Comparison of ENCODE assay signal across 7 cellular contexts in the genomic region with DNA sequence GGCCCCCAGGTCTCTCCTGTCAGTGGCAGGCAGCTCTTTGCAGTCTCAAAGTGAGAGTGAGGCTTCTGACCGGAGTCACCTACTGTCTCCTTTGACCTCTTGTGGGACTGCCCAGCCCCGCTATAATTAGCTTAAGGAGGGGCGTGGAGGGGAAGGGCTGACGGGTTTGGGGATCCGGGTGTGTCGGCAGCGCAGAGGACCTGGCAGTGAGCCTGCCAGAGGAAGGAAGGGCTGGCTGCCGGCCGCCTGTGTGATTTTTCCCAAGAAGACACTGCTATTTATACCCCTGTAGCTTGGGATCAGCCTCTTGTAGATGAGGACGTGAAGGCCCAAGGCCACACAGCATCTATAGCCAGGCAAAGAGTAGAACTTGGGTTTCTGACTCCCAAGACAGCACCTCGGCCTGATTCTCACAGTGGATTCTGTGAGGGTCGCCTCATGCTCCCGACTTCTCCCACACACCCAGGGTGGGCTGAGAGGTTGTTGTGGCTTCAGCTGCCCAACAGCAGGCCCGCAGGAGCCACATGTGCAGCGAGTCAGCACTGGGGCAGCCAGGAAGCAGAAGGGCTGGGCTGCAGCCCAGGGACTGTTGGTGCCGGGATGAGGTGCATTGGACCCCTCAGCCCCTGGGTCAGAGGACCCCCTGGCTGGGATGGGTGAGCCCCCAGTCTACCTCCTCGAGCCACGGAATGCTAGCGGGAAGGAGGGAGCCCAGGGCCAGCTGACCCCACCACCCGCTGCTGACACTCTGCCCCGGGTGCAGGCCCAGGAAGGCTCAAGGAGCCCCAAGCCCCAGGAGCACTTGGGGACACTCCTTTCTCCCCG.
DNase-seq lines count a peak whose midpoint lies in the region; ATAC-seq and TF ChIP-seq lines count a peak whose summit lies in the region.
"Not testable (repeated sequence)": the region's sequence is repeated elsewhere in the genome, so short reads cannot be mapped to it uniquely, and the experiment has no call there.

No MANE protein-coding gene starts in this region.

- WGBS in esophagus squamous epithelium, 2 donors = 0% methylated on average over 1 of the region's 22 CpGs; no CpG with 5 or more reads in 1 of the 2 donors
- no CpG with 5 or more reads among the region's 22 CpGs for WGBS in right lobe of liver (ENCODE audit: insufficient coverage, low coverage, low lambda C conversion rate, missing lambda C conversion rate)
- 17% methylated on average over 1 of the region's 22 CpGs; no CpG with 5 or more reads in 1 of the 2 donors for WGBS in upper lobe of left lung, 2 donors

- H2AFZ ChIP-seq in parathyroid adenoma = peak overlapping the region; percentile 28

- not testable (repeated sequence) for H3K79me2 ChIP-seq in parathyroid adenoma

- DNase-seq in esophagus squamous epithelium (lab: John Stamatoyannopoulos, UW); left cardiac atrium; upper lobe of left lung: not testable (repeated sequence)
- peak in 1 of 3 donors; percentile 1 for DNase-seq in right lobe of liver

- not testable (repeated sequence) for H3K9me3 ChIP-seq in esophagus squamous epithelium; right lobe of liver; parathyroid adenoma (ENCODE audit: control insufficient read depth, low read length); skeletal muscle satellite cell (replicated peaks; ENCODE audit: low read length); upper lobe of left lung

- not testable (repeated sequence) for H3K36me3 ChIP-seq in esophagus squamous epithelium; right lobe of liver; parathyroid adenoma (ENCODE audit: control insufficient read depth, insufficient read depth, low read length); skeletal muscle satellite cell (ENCODE audit: insufficient read depth, low read length); upper lobe of left lung

- H3K27me3 ChIP-seq in esophagus squamous epithelium; right lobe of liver; parathyroid adenoma (ENCODE audit: control insufficient read depth, insufficient read depth, low read length); skeletal muscle satellite cell (ENCODE audit: control insufficient read depth, insufficient read depth, low read length); upper lobe of left lung: not testable (repeated sequence)

- ATAC-seq in SK-N-SH treated with all-trans-retinoic acid at 6 μM for 48 hours (peak; percentile 48), left cardiac atrium (peak; percentile 51 to 65), right lobe of liver (peak; percentile 8 to 39 (median 26)), upper lobe of left lung (ENCODE audit: low FRiP score in 2 of 2) (peak; percentile 5 to 22)

- TF ChIP-seq POLR2A in esophagus squamous epithelium (IDR thresholded peaks at IDR 0.05); right lobe of liver (IDR thresholded peaks at IDR 0.05); upper lobe of left lung (IDR thresholded peaks at IDR 0.05): not testable (repeated sequence)

- TF ChIP-seq EP300 in upper lobe of left lung (IDR thresholded peaks at IDR 0.05) = not testable (repeated sequence)

- H3K4me1 ChIP-seq in esophagus squamous epithelium (peaks cover 11 to 40% (median 15%) of the 10 kb centered on the region in 3 donors), skeletal muscle satellite cell (ENCODE audit: control insufficient read depth, insufficient read depth, low read length) (peaks cover 19% of the 10 kb centered on the region), upper lobe of left lung (peaks cover 11 to 16% (median 14%) of the 10 kb centered on the region in 4 donors)
- H3K4me1 ChIP-seq in right lobe of liver, parathyroid adenoma: not testable (repeated sequence)

- TF ChIP-seq CTCF in esophagus squamous epithelium (IDR thresholded peaks at IDR 0.05); right lobe of liver (IDR thresholded peaks at IDR 0.05); parathyroid adenoma (IDR thresholded peaks at IDR 0.05); upper lobe of left lung (IDR thresholded peaks at IDR 0.05): not testable (repeated sequence)

- intact Hi-C loops in esophagus squamous epithelium (cut with DNase I); left cardiac atrium (cut with DNase I); right lobe of liver (cut with DNase I): not testable (repeated sequence)

- H3K27ac ChIP-seq in esophagus squamous epithelium (peak overlapping the region in 3 of 4 donors; percentile 16 to 58 (median 48)), upper lobe of left lung (peak overlapping the region in 2 of 4 donors; percentile 49 to 57)
- not testable (repeated sequence) for H3K27ac ChIP-seq in right lobe of liver, parathyroid adenoma

- H3K4me3 ChIP-seq in esophagus squamous epithelium; right lobe of liver; parathyroid adenoma (ENCODE audit: low read depth, low read length); upper lobe of left lung: not testable (repeated sequence)
- peak overlapping the region; percentile 45 for H3K4me3 ChIP-seq in skeletal muscle satellite cell (ENCODE audit: low read length)

- not testable (repeated sequence) for H3K9ac ChIP-seq in parathyroid adenoma; skeletal muscle satellite cell (ENCODE audit: low read depth, low read length)

- H3K4me2 ChIP-seq in parathyroid adenoma (ENCODE audit: low read length) = not testable (repeated sequence)
- H3K4me2 ChIP-seq in skeletal muscle satellite cell (ENCODE audit: low read length) = peak overlapping the region; percentile 48
